ENCODE assay signal across 8 cellular contexts in genomic region chr19:11346104-11346940, GRCh38. TPM values are rescaled to one million over a fixed set of nuclear protein-coding genes. Genes with fewer than 3 reads are reported as not detected.
DNase-seq lines count a peak whose midpoint lies in the region; ATAC-seq and TF ChIP-seq lines count a peak whose summit lies in the region.

TSS of gene CCDC159 (plus strand) at chr19:11346519. CDS start at chr19:11346607, 88 bp downstream.
TSS of gene TMEM205 (minus strand) at chr19:11346268. CDS start at chr19:11345619, 649 bp downstream.

- ATAC-seq in HG02678 (IDR thresholded peaks at IDR 0.05; ENCODE audit: unreplicated experiment) (peak; percentile 92), Right ventricle myocardium inferior (peak; percentile 95)

- 0% methylated on average over 48 to 50 of the region's 50 CpGs for WGBS in ovary, 3 donors
- WGBS in thyroid gland, 2 donors: 0 to 1% methylated on average over 30 to 44 of the region's 50 CpGs

- 0 out of 3 replicates have a peak, but pooled peaks have one; percentile 22 for TF ChIP-seq CTCF in GM12872 (IDR thresholded peaks at IDR 0.05; ENCODE audit: insufficient read depth, low read depth, low read length)
- peak in 1 of 3 donors; percentile 14 for TF ChIP-seq CTCF in ovary (IDR thresholded peaks at IDR 0.05)
- TF ChIP-seq CTCF in thyroid gland (IDR thresholded peaks at IDR 0.05): no peak

- peak; percentile 90 for TF ChIP-seq POLR2A in ovary (IDR thresholded peaks at IDR 0.05)
- TF ChIP-seq POLR2A in thyroid gland (IDR thresholded peaks at IDR 0.05): peak; percentile 27 to 74

- H3K9me3 ChIP-seq in ovary (no peaks in the 10 kb centered on the region), thyroid gland (no peaks in the 10 kb centered on the region)

- peak within 1 kb of the TSS; percentile 65 for H3K4me3 ChIP-seq in ovary
- peak within 1 kb of the TSS; percentile 32 to 52 (median 37) for H3K4me3 ChIP-seq in thyroid gland (replicated peaks in 1 of 3)

- H3K27ac ChIP-seq in ovary (peak within 1 kb of the TSS; percentile 2 to 81), thyroid gland (peak within 1 kb of the TSS; percentile 73 to 90 (median 87))

- H3K27me3 ChIP-seq in ovary: no peaks in the 10 kb centered on the region
- H3K27me3 ChIP-seq in thyroid gland: no peaks in the 10 kb centered on the region

- DNase-seq in NCI-H128 (lab: John Stamatoyannopoulos, UW; ENCODE audit: unreplicated experiment) (peak; percentile 98), SW 1271 (lab: John Stamatoyannopoulos, UW) (peak; percentile 98 to 99), Right ventricle myocardium inferior (ENCODE audit: missing footprints) (peak; percentile 98), ovary (peak; percentile 99 to 100 (median 99)), thyroid gland (peak; percentile 99)
- DNase-seq in activated naive CD8-positive, alpha-beta T cell treated with anti-CD3 and anti-CD28 coated beads, Interleukin-2, amount 50 U/mL, for 16 hours (ENCODE audit: low read depth, low spot score): peak; percentile 98

- no peaks in the 10 kb centered on the region for H3K36me3 ChIP-seq in ovary
- no peaks in the 10 kb centered on the region for H3K36me3 ChIP-seq in thyroid gland

- peak; percentile 51 for TF ChIP-seq EP300 in ovary (IDR thresholded peaks at IDR 0.05)

- intact Hi-C loops in Right ventricle myocardium inferior (cut with DNase I): loop anchor here (2.0 kb wide), 2 partner anchors 28 to 52 kb away; partner anchors contain the start of gene SWSAP1
- intact Hi-C loops in ovary (cut with DNase I): no loop called here
- intact Hi-C loops in thyroid gland (cut with DNase I): loop anchor here (10.0 kb wide), 1 partner anchor 52 kb away; the partner anchor contains the start of gene TSPAN16

- H3K4me1 ChIP-seq in ovary (ENCODE audit: insufficient read depth): peaks cover 10% of the 10 kb centered on the region
- H3K4me1 ChIP-seq in thyroid gland: peaks cover 17 to 28% of the 10 kb centered on the region in 2 donors

RNA-seq across cellular contexts. Expression of gene CCDC159, which starts in this region (rescaled TPM):
- total RNA-seq in Right ventricle myocardium inferior: 17.1 TPM
- total RNA-seq in ovary: 10 to 100 TPM; 21.0 to 38.6 (median 30.2) TPM
- polyA plus RNA-seq in ovary: 10 to 100 TPM; 31.9 to 41.9 TPM
- total RNA-seq in thyroid gland: 10 to 100 TPM; 27.0 to 36.9 (median 34.5) TPM

RNA-seq across cellular contexts. Expression of gene TMEM205, which starts in this region (rescaled TPM):
- total RNA-seq in Right ventricle myocardium inferior (106 TPM), ovary (100 to 1,000 TPM in 2 of 7 donors, 10 to 100 TPM in 5; 64.0 to 296 (median 80.5) TPM), thyroid gland (1,000 to 10,000 TPM in 1 of 4 donors, 100 to 1,000 TPM in 3; 266 to 1,029 (median 650) TPM)
- 10 to 100 TPM; 71.4 to 99.5 TPM for polyA plus RNA-seq in ovary

Comparison
In these comparisons a context has a peak if more than half of its experiments do, and no peak if none do; other contexts are left out.
1. Peak in every context shown above with its lines: DNase-seq, ATAC-seq, H3K4me3 ChIP-seq and H3K27ac ChIP-seq.
2. intact Hi-C loops: an anchor here in Right ventricle myocardium inferior (2.0 kb wide) and thyroid gland (10.0 kb wide); none called in ovary.